21 cellular contexts compared by ENCODE assay signal in the genomic region with DNA sequence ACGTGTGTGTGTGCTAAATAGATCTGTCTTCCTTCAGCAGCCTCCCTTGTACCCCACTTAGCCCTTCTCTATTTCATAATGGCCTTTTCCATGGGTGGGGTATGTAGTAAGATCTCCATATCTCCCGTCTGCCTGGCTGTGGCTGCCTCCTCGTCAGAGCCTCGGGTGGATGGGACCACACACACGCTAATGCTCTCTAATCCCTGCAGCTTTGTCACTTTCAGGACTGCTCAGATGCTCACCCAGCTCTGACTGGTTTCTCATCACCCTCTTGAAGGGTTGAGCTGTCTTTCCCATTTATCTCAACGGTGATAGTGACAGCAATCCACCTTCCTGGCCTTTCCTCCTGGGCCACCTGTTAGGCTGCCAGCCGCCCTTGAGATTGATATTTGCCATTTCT.
"Had no signal": no experiment of that assay in that cellular context is flagged by ENCODE, and none has a peak within 500 bp of the region (broad histone marks: within the 10 kb centered on the region; RNA-seq: fewer than 3 reads in every experiment).

No MANE protein-coding gene starts in this region.

- H3K27me3 Mint-ChIP-seq: stimulated activated memory B cell treated with anti-CD40 and anti-IgM and Interleukin-4, amounts not matched to agents 10 μg/mL and 1 μg/mL and 100 μg/mL, for 72 hours; stimulated activated naive CD8-positive, alpha-beta T cell treated with anti-CD3 and anti-CD28 coated beads, Interleukin-15, amount 100 ng/mL, for 72 hours had no signal

- H3K27ac ChIP-seq: dorsolateral prefrontal cortex, gastrocnemius medialis, heart right ventricle, neutrophil, psoas muscle, spleen, testis, tibial nerve, upper lobe of right lung, vagina had no signal

- H3K36me3 Mint-ChIP-seq: mesothelial cell of epicardium; natural killer cell; stimulated activated memory B cell treated with anti-CD40 and anti-IgM and Interleukin-4, amounts not matched to agents 10 μg/mL and 1 μg/mL and 100 μg/mL, for 72 hours had no signal

- H3K36me3 ChIP-seq: gastrocnemius medialis, heart right ventricle, neutrophil, spleen, tibial nerve, upper lobe of right lung, vagina had no signal

- H3K9me3 Mint-ChIP-seq: mesothelial cell of epicardium; stimulated activated memory B cell treated with anti-CD40 and anti-IgM and Interleukin-4, amounts not matched to agents 10 μg/mL and 1 μg/mL and 100 μg/mL, for 72 hours had no signal

- H3K4me3 ChIP-seq: dorsolateral prefrontal cortex, gastrocnemius medialis, heart right ventricle, psoas muscle, spleen, testis, tibial nerve, upper lobe of right lung, vagina had no signal

- H3K4me1 Mint-ChIP-seq: mesothelial cell of epicardium; natural killer cell; stimulated activated memory B cell treated with anti-CD40 and anti-IgM and Interleukin-4, amounts not matched to agents 10 μg/mL and 1 μg/mL and 100 μg/mL, for 72 hours; stimulated activated naive CD8-positive, alpha-beta T cell treated with anti-CD3 and anti-CD28 coated beads, Interleukin-15, amount 100 ng/mL, for 72 hours had no signal

- H3K27ac Mint-ChIP-seq: mesothelial cell of epicardium; natural killer cell; stimulated activated memory B cell treated with anti-CD40 and anti-IgM and Interleukin-4, amounts not matched to agents 10 μg/mL and 1 μg/mL and 100 μg/mL, for 72 hours; stimulated activated naive CD8-positive, alpha-beta T cell treated with anti-CD3 and anti-CD28 coated beads, Interleukin-15, amount 100 ng/mL, for 72 hours had no signal

- H3K27me3 ChIP-seq: gastrocnemius medialis, neutrophil, spleen, testis, tibial nerve, upper lobe of right lung, vagina had no signal

- H3K4me3 Mint-ChIP-seq: mesothelial cell of epicardium; natural killer cell; stimulated activated memory B cell treated with anti-CD40 and anti-IgM and Interleukin-4, amounts not matched to agents 10 μg/mL and 1 μg/mL and 100 μg/mL, for 72 hours; stimulated activated naive CD8-positive, alpha-beta T cell treated with anti-CD3 and anti-CD28 coated beads, Interleukin-15, amount 100 ng/mL, for 72 hours had no signal

- H3K9me3 ChIP-seq: gastrocnemius medialis, heart right ventricle, neutrophil, psoas muscle, spleen, testis, tibial nerve, upper lobe of right lung, vagina had no signal

- H3K4me1 ChIP-seq: gastrocnemius medialis, heart right ventricle, psoas muscle, spleen, testis, tibial nerve, upper lobe of right lung, vagina had no signal

- DNase-seq: cortex of kidney; dorsolateral prefrontal cortex; effector memory CD4-positive, alpha-beta T cell; gastrocnemius medialis; heart right ventricle; hypothalamus; kidney glomerular epithelial cell; natural killer cell; psoas muscle; spleen; stimulated activated CD4-positive, alpha-beta T cell treated with anti-CD3 and anti-CD28 coated beads, Interleukin-15, amount 100 ng/mL, for 24 hours; stimulated activated CD4-positive, alpha-beta T cell treated with anti-CD3 and anti-CD28 coated beads, Interleukin-1b, Interleukin-23, amount 100 ng/mL, for 48 hours; stimulated activated CD4-positive, alpha-beta T cell treated with anti-CD3 and anti-CD28 coated beads, Interleukin-4, amount 100 ng/mL, for 24 hours; stimulated activated naive CD8-positive, alpha-beta T cell treated with anti-CD3 and anti-CD28 coated beads, Interleukin-15, amount 100 ng/mL, for 72 hours; testis; upper lobe of right lung had no signal
